ENCODE assay signal across 37 cellular contexts in genomic region chr12:14525964-14526363, GRCh38. TPM values are rescaled to one million over a fixed set of nuclear protein-coding genes. Genes with fewer than 3 reads are reported as not detected.
"Had no signal": no experiment of that assay in that cellular context is flagged by ENCODE, and none has a peak within 500 bp of the region (broad histone marks: within the 10 kb centered on the region; RNA-seq: fewer than 3 reads in every experiment).

No MANE protein-coding gene starts in this region.

- H3K27ac ChIP-seq: KMS-11 had no signal

- H3K27me3 ChIP-seq: MG63 had no signal

- H3K4me2 ChIP-seq: KMS-11 had no signal

- DNase-seq: Karpas-422, Kasumi-1, KG1, MG63, MM.1S, MV-4-11, NCI-H1048, NCI-H1092, NCI-H1092 treated with DMSO at 0.1 percent for 48 hours, NCI-H1105, NCI-H1105 treated with DMSO at 0.1 percent for 48 hours, NCI-H1417, NCI-H1417 treated with DMSO at 0.1 percent for 48 hours, NCI-H1436, NCI-H1436 treated with DMSO at 0.1 percent for 48 hours, NCI-H146, NCI-H1694, NCI-H1694 treated with DMSO at 0.1 percent for 48 hours, NCI-H187, NCI-H187 treated with DMSO at 0.1 percent for 48 hours, NCI-H1930, NCI-H2029, NCI-H2029 treated with DMSO at 0.1 percent for 48 hours, NCI-H2081, NCI-H2081 treated with DMSO at 0.1 percent for 48 hours, NCI-H2107, NCI-H2171, NCI-H2171 treated with DMSO at 0.1 percent for 48 hours, NCI-H2227 treated with DMSO at 0.1 percent for 48 hours, NCI-H226, NCI-H345, NCI-H446, NCI-H446 treated with DMSO at 0.1 percent for 48 hours, NCI-H510A, NCI-H510A treated with DMSO at 0.1 percent for 48 hours had no signal

- H3K36me3 ChIP-seq: MG63 had no signal

- H3K4me3 ChIP-seq: MG63 had no signal

- H3K9ac ChIP-seq: KMS-11 had no signal

RNA-seq across cellular contexts. Expression of gene PLBD1, which starts 41.7 kb away (rescaled TPM):
- total RNA-seq: MCF 10A had no signal
